ENCODE assay signal across 1 cellular context in genomic region chr2:105271393-105272045, GRCh38.
TF ChIP-seq lines count a peak whose summit lies in the region.

No MANE protein-coding gene starts in this region.

TF ChIP-seq in HepG2, 621 proteins besides CTCF, POLR2A, EP300 and RAD21:
- TF ChIP-seq ZNF772 (CRISPR knock-in tag; IDR thresholded peaks at IDR 0.05) (no peak), ZNF761 (CRISPR knock-in tag; conservative IDR thresholded peaks at IDR 0.05) (no peak), MAX (IDR thresholded peaks at IDR 0.05) (no peak), CBX2 (IDR thresholded peaks at IDR 0.05; ENCODE audit: low read depth, low read length) (no peak), CBX2 (CRISPR knock-in tag; IDR thresholded peaks at IDR 0.05; ENCODE audit: low read depth) (no peak), ZNF768 (CRISPR knock-in tag; IDR thresholded peaks at IDR 0.05) (peak; percentile 84), ZNF607 (CRISPR knock-in tag; IDR thresholded peaks at IDR 0.05; ENCODE audit: borderline replicate concordance) (no peak)
